Comparison of ENCODE assay signal across 35 cellular contexts in genomic region chr17:81660441-81660840, GRCh38. TPM values are rescaled to one million over a fixed set of nuclear protein-coding genes. Genes with fewer than 3 reads are reported as not detected.
"Had no signal": no experiment of that assay in that cellular context is flagged by ENCODE, and none has a peak within 500 bp of the region (broad histone marks: within the 10 kb centered on the region; RNA-seq: fewer than 3 reads in every experiment).

No MANE protein-coding gene starts in this region.

- H3K4me3 Mint-ChIP-seq: activated CD4-positive, alpha-beta T cell treated with anti-CD3 and anti-CD28 coated beads, Interleukin-2, amount 10 ng/mL, durations not matched to agents 7 days and 5 days; activated CD8-positive, alpha-beta memory T cell treated with anti-CD3 and anti-CD28 coated beads, Interleukin-2, amount 10 ng/mL, durations not matched to agents 7 days and 5 days; activated CD8-positive, alpha-beta T cell treated with anti-CD3 and anti-CD28 coated beads, Interleukin-2, amount 10 ng/mL, durations not matched to agents 7 days and 5 days; activated naive CD4-positive, alpha-beta T cell treated with anti-CD3 and anti-CD28 coated beads for 36 hours; activated naive CD8-positive, alpha-beta T cell treated with anti-CD3 and anti-CD28 coated beads for 36 hours; brain; natural killer cell; stimulated activated effector memory CD8-positive, alpha-beta T cell treated with anti-CD3 and anti-CD28 coated beads, Interleukin-12 subunit alpha, Interleukin-12 subunit beta, amount 100 ng/mL, for 72 hours; stimulated activated naive CD8-positive, alpha-beta T cell treated with anti-CD3 and anti-CD28 coated beads, Interleukin-15, Interleukin-2, amounts not matched to agents 100 ng/mL and 50 ng/mL, for 24 hours; T-helper 1 cell treated with Interleukin-12 subunit alpha and Interleukin-12 subunit beta and Interleukin-4 antibody, amounts not matched to agents 30 μg/mL and 1 μg/mL, for 36 hours; WTC11 had no signal

- H3K36me3 ChIP-seq: thyroid gland had no signal

- H3K27ac Mint-ChIP-seq: activated CD8-positive, alpha-beta memory T cell treated with anti-CD3 and anti-CD28 coated beads, Interleukin-2, amount 10 ng/mL, durations not matched to agents 7 days and 5 days; activated naive CD4-positive, alpha-beta T cell treated with anti-CD3 and anti-CD28 coated beads for 36 hours; activated naive CD8-positive, alpha-beta T cell treated with anti-CD3 and anti-CD28 coated beads for 36 hours; brain; natural killer cell; stimulated activated effector memory CD8-positive, alpha-beta T cell treated with anti-CD3 and anti-CD28 coated beads, Interleukin-12 subunit alpha, Interleukin-12 subunit beta, amount 100 ng/mL, for 72 hours; stimulated activated naive CD8-positive, alpha-beta T cell treated with anti-CD3 and anti-CD28 coated beads, Interleukin-15, Interleukin-2, amounts not matched to agents 100 ng/mL and 50 ng/mL, for 24 hours; T-helper 1 cell treated with Interleukin-12 subunit alpha and Interleukin-12 subunit beta and Interleukin-4 antibody, amounts not matched to agents 30 μg/mL and 1 μg/mL, for 36 hours; WTC11 had no signal

- H3K27me3 ChIP-seq: adrenal gland, thyroid gland, upper lobe of left lung had no signal

- H3K9me3 ChIP-seq: adrenal gland, esophagus muscularis mucosa, lower lobe of right lung, thyroid gland, upper lobe of left lung had no signal

- DNase-seq: activated CD4-positive, alpha-beta T cell treated with anti-CD3 and anti-CD28 coated beads for 1 hour; activated CD4-positive, alpha-beta T cell treated with anti-CD3 and anti-CD28 coated beads, Interleukin-2, amount 10 ng/mL, durations not matched to agents 7 days and 5 days; activated CD8-positive, alpha-beta memory T cell treated with anti-CD3 and anti-CD28 coated beads, Interleukin-2, amount 10 ng/mL, durations not matched to agents 7 days and 5 days; activated CD8-positive, alpha-beta T cell treated with anti-CD3 and anti-CD28 coated beads, Interleukin-2, amount 10 ng/mL, durations not matched to agents 7 days and 5 days; activated effector memory CD4-positive, alpha-beta T cell treated with anti-CD3 and anti-CD28 coated beads, Interleukin-2, amount 50 U/mL, for 16 hours; activated naive CD4-positive, alpha-beta T cell treated with anti-CD3 and anti-CD28 coated beads for 36 hours; activated naive CD8-positive, alpha-beta T cell treated with anti-CD3 and anti-CD28 coated beads for 36 hours; adrenal gland; aorta; caudate nucleus; cortex of kidney; foreskin melanocyte; kidney glomerular epithelial cell; lower lobe of right lung; mesendoderm; natural killer cell; stimulated activated CD4-positive, alpha-beta T cell treated with anti-CD3 and anti-CD28 coated beads, Interleukin-12 subunit alpha, Interleukin-12 subunit beta, amount 100 ng/mL, for 4 hours; stimulated activated CD4-positive, alpha-beta T cell treated with anti-CD3 and anti-CD28 coated beads, Interleukin-4, amount 100 ng/mL, for 24 hours; substantia nigra; SW 1271; thyroid gland; upper lobe of left lung had no signal

- H3K27ac ChIP-seq: adrenal gland, esophagus muscularis mucosa, thyroid gland had no signal

- H3K36me3 Mint-ChIP-seq: brain, natural killer cell had no signal

- H3K4me3 ChIP-seq: adrenal gland, esophagus muscularis mucosa, lower lobe of right lung, thyroid gland, upper lobe of left lung had no signal

- H3K9me3 Mint-ChIP-seq: activated CD4-positive, alpha-beta T cell treated with anti-CD3 and anti-CD28 coated beads, Interleukin-2, amount 10 ng/mL, durations not matched to agents 7 days and 5 days; activated naive CD4-positive, alpha-beta T cell treated with anti-CD3 and anti-CD28 coated beads for 36 hours; activated naive CD8-positive, alpha-beta T cell treated with anti-CD3 and anti-CD28 coated beads for 36 hours; brain; natural killer cell; stimulated activated effector memory CD8-positive, alpha-beta T cell treated with anti-CD3 and anti-CD28 coated beads, Interleukin-12 subunit alpha, Interleukin-12 subunit beta, amount 100 ng/mL, for 72 hours; stimulated activated naive CD8-positive, alpha-beta T cell treated with anti-CD3 and anti-CD28 coated beads, Interleukin-15, Interleukin-2, amounts not matched to agents 100 ng/mL and 50 ng/mL, for 24 hours; T-helper 1 cell treated with Interleukin-12 subunit alpha and Interleukin-12 subunit beta and Interleukin-4 antibody, amounts not matched to agents 30 μg/mL and 1 μg/mL, for 36 hours; WTC11 had no signal

- ATAC-seq: activated CD8-positive, alpha-beta memory T cell treated with anti-CD3 and anti-CD28 coated beads, Interleukin-2, amount 10 ng/mL, durations not matched to agents 7 days and 5 days; activated CD8-positive, alpha-beta T cell treated with anti-CD3 and anti-CD28 coated beads, Interleukin-2, amount 10 ng/mL, durations not matched to agents 7 days and 5 days; left lobe of liver; natural killer cell; sciatic nerve; stimulated activated effector memory CD8-positive, alpha-beta T cell treated with anti-CD3 and anti-CD28 coated beads, Interleukin-12 subunit alpha, Interleukin-12 subunit beta, amount 100 ng/mL, for 72 hours; WTC11 had no signal

- H3K27me3 Mint-ChIP-seq: activated CD4-positive, alpha-beta T cell treated with anti-CD3 and anti-CD28 coated beads, Interleukin-2, amount 10 ng/mL, durations not matched to agents 7 days and 5 days; activated CD8-positive, alpha-beta memory T cell treated with anti-CD3 and anti-CD28 coated beads, Interleukin-2, amount 10 ng/mL, durations not matched to agents 7 days and 5 days; activated naive CD8-positive, alpha-beta T cell treated with anti-CD3 and anti-CD28 coated beads for 36 hours; stimulated activated naive CD8-positive, alpha-beta T cell treated with anti-CD3 and anti-CD28 coated beads, Interleukin-15, Interleukin-2, amounts not matched to agents 100 ng/mL and 50 ng/mL, for 24 hours had no signal

- FAIRE-seq: endothelial cell of umbilical vein had no signal

RNA-seq across cellular contexts. Expression of gene PDE6G, which starts 4.1 kb away (rescaled TPM):
- total RNA-seq: chondrocyte, osteoblast, posterior vena cava, renal cortical epithelial cell, sciatic nerve, thyroid gland had no signal
